In genomic region chr3:51967384-51968174, GRCh38 we compare ENCODE assay signal across 8 cellular contexts. TPM values are rescaled to one million over a fixed set of nuclear protein-coding genes. Genes with fewer than 3 reads are reported as not detected.
DNase-seq lines count a peak whose midpoint lies in the region; ATAC-seq, FAIRE-seq and TF ChIP-seq lines count a peak whose summit lies in the region.

Gene PCBP4, minus strand, starts transcription at chr3:51967454. Its CDS starts 6,214 bp downstream, at chr3:51961240.

- peaks cover 4 to 12% of the 10 kb centered on the region in 2 donors for H3K4me1 ChIP-seq in kidney (ENCODE audit: control insufficient read depth in 1 of 2, insufficient read depth in 1 of 2, low read depth in 1 of 2, low read length in 2 of 2)

- peak within 1 kb of the TSS; percentile 66 for H3K27ac Mint-ChIP-seq in chondrocyte (ENCODE audit: unreplicated experiment)

- H3K9me3 Mint-ChIP-seq in chondrocyte (ENCODE audit: low read depth) = no peaks in the 10 kb centered on the region

- peaks cover 29% of the 10 kb centered on the region for H3K4me1 Mint-ChIP-seq in chondrocyte (ENCODE audit: low read depth)

- H3K9ac ChIP-seq in kidney (ENCODE audit: low read length in 2 of 2) = peak within 1 kb of the TSS; percentile 69 to 95

- no peaks in the 10 kb centered on the region for H3K36me3 Mint-ChIP-seq in chondrocyte (ENCODE audit: low read depth)

- H3K27ac ChIP-seq in kidney (ENCODE audit: low read depth in 2 of 2, low read length in 2 of 2) = peak within 1 kb of the TSS; percentile 71 to 81
- H3K27ac ChIP-seq in skin epidermis = peak within 1 kb of the TSS; percentile 73 to 94 (median 87)

- ATAC-seq in HG03039 (IDR thresholded peaks at IDR 0.05; ENCODE audit: unreplicated experiment) = peak; percentile 36

- peaks cover 0 to 5% of the 10 kb centered on the region in 2 donors for H3K36me3 ChIP-seq in kidney (ENCODE audit: control insufficient read depth in 1 of 2, insufficient read depth in 2 of 2, low read length in 2 of 2)

- intact Hi-C loops in kidney (cut with DNase I) = no loop called here

- DNase-seq in NCI-H1694 treated with DMSO at 0.1 percent for 48 hours (lab: John Stamatoyannopoulos, UW) (peak; percentile 12), NCI-H1694 (lab: John Stamatoyannopoulos, UW) (no peak), T follicular helper cell (ENCODE audit: low read depth) (peak; percentile 33), chondrocyte (ENCODE audit: low spot score) (no peak), kidney (peak; percentile 91), DMS153 treated with DMSO at 0.1 percent for 48 hours (lab: John Stamatoyannopoulos, UW; ENCODE audit: unreplicated experiment) (no peak)

- FAIRE-seq in kidney (lab: Jason Lieb, UNC) = no peak

- H3K27me3 Mint-ChIP-seq in chondrocyte (ENCODE audit: low read depth) = no peaks in the 10 kb centered on the region

- H3K4me3 Mint-ChIP-seq in chondrocyte (ENCODE audit: unreplicated experiment) = peak within 1 kb of the TSS; percentile 81

- H3K4me3 ChIP-seq in kidney (ENCODE audit: low read length in 2 of 2) = peak within 1 kb of the TSS; percentile 60 to 69
- H3K4me3 ChIP-seq in skin epidermis = peak within 1 kb of the TSS; percentile 53 to 78 (median 73)

- H3K9me3 ChIP-seq in kidney (ENCODE audit: control insufficient read depth in 1 of 2, low read length in 2 of 2) = no peaks in the 10 kb centered on the region

- TF ChIP-seq CTCF in chondrocyte (IDR thresholded peaks at IDR 0.05) = no peak
- TF ChIP-seq CTCF in kidney (IDR thresholded peaks at IDR 0.05; ENCODE audit: borderline replicate concordance, extremely low read depth, insufficient read depth) = no peak

RNA-seq across cellular contexts. Expression of gene PCBP4, which starts in this region (rescaled TPM):
- total RNA-seq in chondrocyte (35.5 to 63.8 TPM (median 55.7 TPM) in 3 replicates), kidney (31.7 TPM)
- polyA plus RNA-seq in kidney (ENCODE audit: insufficient read depth, low read depth, low replicate concordance) = 34.0 TPM

Comparison
In these comparisons a context has a peak if more than half of its experiments do, and no peak if none do; other contexts are left out.
1. DNase-seq: peak in NCI-H1694 treated with DMSO at 0.1 percent for 48 hours (single experiment), T follicular helper cell (single experiment) and kidney (single experiment); none in NCI-H1694 (single experiment), chondrocyte (single experiment) and DMS153 treated with DMSO at 0.1 percent for 48 hours (single experiment).